Comparison of ENCODE assay signal across 8 cellular contexts in the genomic region with DNA sequence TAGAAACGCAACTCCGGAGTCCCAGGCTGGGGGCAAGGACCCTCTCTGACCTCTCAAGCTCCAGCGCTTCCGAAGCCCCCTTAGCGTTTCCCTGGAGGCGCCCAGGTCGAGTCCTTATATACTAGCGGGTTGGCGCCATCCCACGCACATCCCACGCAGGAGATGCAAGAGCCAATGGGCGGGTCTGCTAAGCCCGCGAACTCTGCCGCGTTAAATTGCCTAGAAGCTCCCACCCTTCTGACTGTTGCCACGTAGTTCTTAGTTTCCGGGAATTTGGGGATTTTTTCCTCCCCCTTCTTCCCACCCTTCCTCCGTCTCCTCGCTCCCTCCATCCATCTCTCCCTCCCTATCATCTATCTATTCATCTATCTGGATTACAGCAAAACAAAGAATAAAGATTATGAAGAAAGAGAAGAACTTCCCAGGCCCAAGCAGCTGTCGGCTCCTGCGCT. TPM values are rescaled to one million over a fixed set of nuclear protein-coding genes. Genes with fewer than 3 reads are reported as not detected.
DNase-seq lines count a peak whose midpoint lies in the region; ATAC-seq and TF ChIP-seq lines count a peak whose summit lies in the region.

A gene with protein sequence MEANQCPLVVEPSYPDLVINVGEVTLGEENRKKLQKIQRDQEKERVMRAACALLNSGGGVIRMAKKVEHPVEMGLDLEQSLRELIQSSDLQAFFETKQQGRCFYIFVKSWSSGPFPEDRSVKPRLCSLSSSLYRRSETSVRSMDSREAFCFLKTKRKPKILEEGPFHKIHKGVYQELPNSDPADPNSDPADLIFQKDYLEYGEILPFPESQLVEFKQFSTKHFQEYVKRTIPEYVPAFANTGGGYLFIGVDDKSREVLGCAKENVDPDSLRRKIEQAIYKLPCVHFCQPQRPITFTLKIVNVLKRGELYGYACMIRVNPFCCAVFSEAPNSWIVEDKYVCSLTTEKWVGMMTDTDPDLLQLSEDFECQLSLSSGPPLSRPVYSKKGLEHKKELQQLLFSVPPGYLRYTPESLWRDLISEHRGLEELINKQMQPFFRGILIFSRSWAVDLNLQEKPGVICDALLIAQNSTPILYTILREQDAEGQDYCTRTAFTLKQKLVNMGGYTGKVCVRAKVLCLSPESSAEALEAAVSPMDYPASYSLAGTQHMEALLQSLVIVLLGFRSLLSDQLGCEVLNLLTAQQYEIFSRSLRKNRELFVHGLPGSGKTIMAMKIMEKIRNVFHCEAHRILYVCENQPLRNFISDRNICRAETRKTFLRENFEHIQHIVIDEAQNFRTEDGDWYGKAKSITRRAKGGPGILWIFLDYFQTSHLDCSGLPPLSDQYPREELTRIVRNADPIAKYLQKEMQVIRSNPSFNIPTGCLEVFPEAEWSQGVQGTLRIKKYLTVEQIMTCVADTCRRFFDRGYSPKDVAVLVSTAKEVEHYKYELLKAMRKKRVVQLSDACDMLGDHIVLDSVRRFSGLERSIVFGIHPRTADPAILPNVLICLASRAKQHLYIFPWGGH (minus strand): TSS at position 90 of the 452 bp plus-strand sequence. CDS start 9,814 bp downstream, outside the sequence.

- no peaks in the 10 kb centered on the region for H3K27me3 ChIP-seq in breast epithelium

- no peak for TF ChIP-seq CTCF in AG09319 (IDR thresholded peaks at IDR 0.05; ENCODE audit: low read depth, low read length)
- TF ChIP-seq CTCF in activated B cell treated with CpG ODN at 0.5 μM for 24 hours (IDR thresholded peaks at IDR 0.05) = no peak
- no peak for TF ChIP-seq CTCF in breast epithelium (IDR thresholded peaks at IDR 0.05)

- peaks cover 0 to 6% of the 10 kb centered on the region in 2 donors for H3K9me3 ChIP-seq in breast epithelium

- H3K27me3 Mint-ChIP-seq in activated B cell treated with CpG ODN at 0.5 μM for 24 hours = no peaks in the 10 kb centered on the region

- DNase-seq in AG09319 (ENCODE audit: extremely low read depth, low read depth) (peak; percentile 95), NCI-H1092 (lab: John Stamatoyannopoulos, UW) (peak; percentile 83), activated B cell treated with CpG ODN at 0.5 μM for 24 hours (peak; percentile 55), breast epithelium (ENCODE audit: low spot score in 2 of 2) (peak in 1 of 2 donors; percentile 64), iPS-NIHi7 (ENCODE audit: extremely low spot score) (peak; percentile 39)
- DNase-seq in stimulated activated CD4-positive, alpha-beta T cell treated with anti-CD3 and anti-CD28 coated beads, Interleukin-12 subunit alpha, Interleukin-12 subunit beta, amount 100 ng/mL, for 24 hours (ENCODE audit: low read depth in 2 of 2) = peak; percentile 74 to 90

- intact Hi-C loops in activated B cell treated with CpG ODN at 0.5 μM for 24 hours (cut with micrococcal nuclease) = loop anchor here (1.0 to 2.0 kb wide), 3 partner anchors 27 to 61 kb away; a partner anchor contains a TSS
- intact Hi-C loops in breast epithelium (cut with DNase I; ENCODE audit: low total_unique reads) = no loop called here

- TF ChIP-seq POLR2A in breast epithelium (IDR thresholded peaks at IDR 0.05) = peak; percentile 86

- peak within 1 kb of the TSS; percentile 98 for H3K27ac Mint-ChIP-seq in activated B cell treated with CpG ODN at 0.5 μM for 24 hours

- peaks cover 50% of the 10 kb centered on the region for H3K4me1 Mint-ChIP-seq in activated B cell treated with CpG ODN at 0.5 μM for 24 hours

- H3K27ac ChIP-seq in breast epithelium = peak within 1 kb of the TSS; percentile 88 to 89

- peak within 1 kb of the TSS; percentile 66 to 83 (median 81) for H3K4me3 ChIP-seq in breast epithelium

- no peaks in the 10 kb centered on the region for H3K36me3 ChIP-seq in breast epithelium

- peak within 1 kb of the TSS; percentile 99 for H3K4me3 Mint-ChIP-seq in activated B cell treated with CpG ODN at 0.5 μM for 24 hours

- POLR2A ChIA-PET in activated B cell treated with CpG ODN at 0.5 μM for 24 hours (lab: Charles Lee) = interaction anchor here (0.5 to 2.6 kb wide), 11 partner anchors 11 to 435 kb away, joined by 3 to 15 read pairs (median 4); a partner anchor contains a TSS

- ATAC-seq in GM19372 (IDR thresholded peaks at IDR 0.05; ENCODE audit: low read depth, unreplicated experiment) (peak; percentile 48), activated B cell treated with CpG ODN at 0.5 μM for 24 hours (ENCODE audit: low read depth) (peak; percentile 76), HG03378 (IDR thresholded peaks at IDR 0.05; ENCODE audit: unreplicated experiment) (no peak)

- CTCF ChIA-PET in activated B cell treated with CpG ODN at 0.5 μM for 24 hours (lab: Charles Lee) = interaction anchor here (1.2 to 1.5 kb wide), 2 partner anchors 60 to 160 kb away, joined by 4 to 5 read pairs; no protein-coding TSS in a partner anchor

- no peaks in the 10 kb centered on the region for H3K4me1 ChIP-seq in breast epithelium

- H3K36me3 Mint-ChIP-seq in activated B cell treated with CpG ODN at 0.5 μM for 24 hours (ENCODE audit: low read depth) = peaks cover 12% of the 10 kb centered on the region

- peaks cover 8% of the 10 kb centered on the region for H3K9me3 Mint-ChIP-seq in activated B cell treated with CpG ODN at 0.5 μM for 24 hours

RNA-seq across cellular contexts. Expression of the gene that starts here (rescaled TPM):
- total RNA-seq in activated B cell treated with CpG ODN at 0.5 μM for 24 hours (19.2 and 22.4 TPM in 2 replicates), breast epithelium (10 to 100 TPM; 26.9 to 57.1 (median 40.0) TPM)
